ENCODE assay signal across 1 cellular context in genomic region chr11:62786318-62787004, GRCh38.
TF ChIP-seq lines count a peak whose summit lies in the region.

No MANE protein-coding gene starts in this region.

TF ChIP-seq in K562, 482 proteins besides CTCF, POLR2A, EP300 and RAD21 (continued from another document):
- TF ChIP-seq PHTF2 (CRISPR knock-in tag; IDR thresholded peaks at IDR 0.05) (no peak), HDGF (IDR thresholded peaks at IDR 0.05) (peak; percentile 82; the same call in 1 of the 2 replicates), ZNF561 (CRISPR knock-in tag; conservative IDR thresholded peaks at IDR 0.05) (no peak), ETV6 (IDR thresholded peaks at IDR 0.05; ENCODE audit: borderline replicate concordance in 1 of 2, low read depth in 2 of 2, low read length in 1 of 2) (no peak; a peak in 1 of 4 replicates), ETV6 (CRISPR knock-in tag; IDR thresholded peaks at IDR 0.05; ENCODE audit: borderline replicate concordance) (no peak), SAP30 (IDR thresholded peaks at IDR 0.05; ENCODE audit: borderline replicate concordance, insufficient read depth, low read depth, low read length, poor library complexity, severe bottlenecking) (peak; percentile 68)
